ENCODE assay signal across 8 cellular contexts in genomic region chr2:85215074-85216050, GRCh38.
DNase-seq lines count a peak whose midpoint lies in the region; ATAC-seq and TF ChIP-seq lines count a peak whose summit lies in the region.

No MANE protein-coding gene starts in this region.

- no peak overlapping the region for H3K4me3 ChIP-seq in LNCaP clone FGC (ENCODE audit: low read depth, low read length)

- ATAC-seq in HG03378 (IDR thresholded peaks at IDR 0.05; ENCODE audit: unreplicated experiment) = no peak
- no peak for ATAC-seq in activated T-cell treated with anti-CD3 and anti-CD28 coated beads, Interleukin-2, amount 50 U/mL, for 4 hours

- peaks cover 27% of the 10 kb centered on the region for H3K27me3 Mint-ChIP-seq in activated T-cell treated with anti-CD3 and anti-CD28 coated beads, Interleukin-2, amount 50 U/mL, for 4 hours (ENCODE audit: low read depth)

- H3K4me1 Mint-ChIP-seq in activated T-cell treated with anti-CD3 and anti-CD28 coated beads, Interleukin-2, amount 50 U/mL, for 4 hours (ENCODE audit: low read depth) = no peaks in the 10 kb centered on the region

- peak; percentile 78 for DNase-seq in AG08396 (ENCODE audit: low spot score)
- DNase-seq in LNCaP clone FGC (ENCODE audit: low read depth) = peak; percentile 70
- peak; percentile 26 for DNase-seq in cerebellum (ENCODE audit: low spot score)
- DNase-seq in midbrain (lab: John Stamatoyannopoulos, UW) = peak; percentile 76
- no peak for DNase-seq in stimulated activated naive CD4-positive, alpha-beta T cell (lab: John Stamatoyannopoulos, UW)
- no peak for DNase-seq in mucosa of gallbladder (ENCODE audit: low spot score)
- DNase-seq in activated T-cell treated with anti-CD3 and anti-CD28 coated beads, Interleukin-2, amount 50 U/mL, for 4 hours = no peak

- no peaks in the 10 kb centered on the region for H3K9me3 Mint-ChIP-seq in activated T-cell treated with anti-CD3 and anti-CD28 coated beads, Interleukin-2, amount 50 U/mL, for 4 hours

- peak; percentile 68 for TF ChIP-seq CTCF in LNCaP clone FGC (IDR thresholded peaks at IDR 0.05; ENCODE audit: control insufficient read depth, extremely low read depth, insufficient read depth)

- no peaks in the 10 kb centered on the region for H3K36me3 Mint-ChIP-seq in activated T-cell treated with anti-CD3 and anti-CD28 coated beads, Interleukin-2, amount 50 U/mL, for 4 hours (ENCODE audit: insufficient read depth)

- no peak overlapping the region for H3K4me3 Mint-ChIP-seq in activated T-cell treated with anti-CD3 and anti-CD28 coated beads, Interleukin-2, amount 50 U/mL, for 4 hours

Comparison
In these comparisons a context has a peak if more than half of its experiments do, and no peak if none do; other contexts are left out.
1. DNase-seq: peak in AG08396 (single experiment), LNCaP clone FGC (single experiment), cerebellum (single experiment) and midbrain (single experiment); none in stimulated activated naive CD4-positive, alpha-beta T cell (0 of 6), mucosa of gallbladder (single experiment) and activated T-cell treated with anti-CD3 and anti-CD28 coated beads, Interleukin-2, amount 50 U/mL, for 4 hours (single experiment).